In the genomic region with DNA sequence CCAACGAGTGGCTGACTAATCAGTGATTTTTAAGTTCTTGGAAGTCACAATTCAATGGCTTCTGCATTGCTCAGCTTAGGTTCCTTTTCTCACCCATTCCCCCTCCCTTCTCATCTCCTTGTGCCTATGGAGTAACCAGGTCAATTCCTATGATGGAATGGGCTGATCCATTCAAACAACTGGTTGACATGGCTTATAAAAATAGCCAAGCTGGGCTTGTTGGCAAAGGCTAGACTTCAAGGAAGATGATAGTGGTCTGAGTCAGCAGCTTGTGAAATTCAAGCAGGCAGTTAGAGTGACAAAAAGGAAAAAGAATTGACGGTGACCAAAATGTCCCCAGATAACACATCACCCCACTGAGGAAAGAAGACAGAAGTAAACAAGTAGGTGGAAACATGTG, we compare ENCODE assay signal across 15 cellular contexts.
DNase-seq lines count a peak whose midpoint lies in the region; ATAC-seq, FAIRE-seq and TF ChIP-seq lines count a peak whose summit lies in the region.
"Had no signal": no experiment of that assay in that cellular context is flagged by ENCODE, and none has a peak within 500 bp of the region (broad histone marks: within the 10 kb centered on the region; RNA-seq: fewer than 3 reads in every experiment).

No MANE protein-coding gene starts in this region.

- intact Hi-C loops in HepG2 (cut with micrococcal nuclease; ENCODE audit: unreplicated experiment): no loop called here

- no peak for FAIRE-seq in HepG2 (lab: Jason Lieb, UNC)
- FAIRE-seq: frontal cortex, G401.6 had no signal

- no peaks in the 10 kb centered on the region for H4K20me1 ChIP-seq in HepG2 (ENCODE audit: insufficient read depth, low read length)

- DNase-seq in HepG2 (ENCODE audit: low spot score): no peak
- peak; percentile 69 to 84 for DNase-seq in SJCRH30
- peak; percentile 96 to 97 for DNase-seq in foreskin fibroblast
- no peak for DNase-seq in SW480 (ENCODE audit: low spot score)
- DNase-seq in activated naive CD4-positive, alpha-beta T cell treated with anti-CD3 and anti-CD28 coated beads, Interleukin-2, amount 50 U/mL, for 16 hours: no peak
- DNase-seq in AML-193 (lab: John Stamatoyannopoulos, UW): no peak
- DNase-seq: body of pancreas, GOT3, MM.1S, NCI-H526 treated with DMSO at 0.1 percent for 48 hours, upper lobe of left lung had no signal

- H3K9ac ChIP-seq in liver (ENCODE audit: low read depth in 1 of 2, low read length in 2 of 2): no peak overlapping the region
- no peak overlapping the region for H3K9ac ChIP-seq in HepG2 (ENCODE audit: insufficient read depth, low read depth, low read length)

- 23% methylated on average over 2 of the region's 2 CpGs for WGBS in liver
- 14% methylated on average over 2 of the region's 2 CpGs for WGBS in HepG2 (ENCODE audit: low lambda C conversion rate)

- no peak overlapping the region for H2AFZ ChIP-seq in HepG2 (ENCODE audit: low read length)

- no peak overlapping the region for H3K4me3 ChIP-seq in liver (ENCODE audit: low read depth in 1 of 3, low read length in 3 of 3)
- H3K4me3 ChIP-seq in HepG2 (replicated peaks in 1 of 3; ENCODE audit: insufficient read depth in 1 of 3, low read depth in 2 of 3, low read length in 3 of 3): no peak overlapping the region
- no peak overlapping the region for H3K4me3 ChIP-seq in SJCRH30
- H3K4me3 ChIP-seq in foreskin fibroblast (ENCODE audit: low read depth in 1 of 2, low read length in 2 of 2): no peak overlapping the region
- H3K4me3 ChIP-seq: body of pancreas, upper lobe of left lung had no signal

- in situ Hi-C loops in HepG2 (cut with HindIII; ENCODE audit: extremely low pct_ligation_motif_present, low pct_unique_long_range_greater_than_20kb): no loop called here

- POLR2A ChIA-PET in HepG2 (lab: Yijun Ruan, JAX): no interaction called here

- no peak for TF ChIP-seq POLR2A in HepG2 (IDR thresholded peaks at IDR 0.05; ENCODE audit: insufficient read depth in 1 of 2, low read depth in 2 of 2, low read length in 2 of 2)

- TF ChIP-seq CTCF in liver (IDR thresholded peaks at IDR 0.05; ENCODE audit: low read depth, low read length, missing input control): no peak
- no peak for TF ChIP-seq CTCF in HepG2 (CRISPR knock-in tag; IDR thresholded peaks at IDR 0.05)
- TF ChIP-seq CTCF in foreskin fibroblast (IDR thresholded peaks at IDR 0.05; ENCODE audit: low read depth, low read length): no peak

- no peaks in the 10 kb centered on the region for H3K36me3 ChIP-seq in liver (ENCODE audit: control insufficient read depth in 4 of 4, insufficient read depth in 3 of 4, low read depth in 1 of 4, low read length in 3 of 4)
- no peaks in the 10 kb centered on the region for H3K36me3 ChIP-seq in HepG2 (replicated peaks in 1 of 2; ENCODE audit: control insufficient read depth in 1 of 2, insufficient read depth in 2 of 2, low read length in 2 of 2)
- no peaks in the 10 kb centered on the region for H3K36me3 ChIP-seq in SJCRH30
- H3K36me3 ChIP-seq: upper lobe of left lung had no signal

- H3K27me3 ChIP-seq in liver (ENCODE audit: control insufficient read depth in 4 of 4, insufficient read depth in 4 of 4, low read length in 3 of 4): no peaks in the 10 kb centered on the region
- H3K27me3 ChIP-seq in HepG2 (ENCODE audit: control insufficient read depth in 1 of 2, insufficient read depth in 2 of 2, low read length in 2 of 2): peaks cover 1 to 3% of the 10 kb centered on the region in 2 experiments; a peak in 1 of 5 replicates
- no peaks in the 10 kb centered on the region for H3K27me3 ChIP-seq in SJCRH30
- H3K27me3 ChIP-seq: body of pancreas, upper lobe of left lung had no signal

- no peak for ATAC-seq in HepG2
- no peak for ATAC-seq in GM18519 (IDR thresholded peaks at IDR 0.05; ENCODE audit: low FRiP score, unreplicated experiment)
- ATAC-seq: body of pancreas had no signal

- no peak overlapping the region for H3K4me2 ChIP-seq in HepG2 (ENCODE audit: low read depth, low read length)

- H3K27ac ChIP-seq in liver (ENCODE audit: low read depth in 1 of 2, low read length in 2 of 2): peak overlapping the region; percentile 56 to 58
- no peak overlapping the region for H3K27ac ChIP-seq in HepG2 (ENCODE audit: extremely low read length, insufficient read depth, low read length)
- H3K27ac ChIP-seq in SJCRH30: peak overlapping the region; percentile 3; the same call in 1 of the 2 replicates
- H3K27ac ChIP-seq: body of pancreas, upper lobe of left lung had no signal

- CTCF ChIA-PET in HepG2 (lab: Yijun Ruan, JAX; ENCODE audit: low intra/inter-chr PET ratio, low total read pairs): no interaction called here

- no TSS peak for BruUV-seq in HepG2 (replicated peaks; lab: Mats Ljungman, UMichigan)

- no peak for TF ChIP-seq EP300 in HepG2 (IDR thresholded peaks at IDR 0.05; ENCODE audit: low read depth in 2 of 2, low read length in 2 of 2)
- no peak for TF ChIP-seq EP300 in HepG2 (CRISPR knock-in tag; IDR thresholded peaks at IDR 0.05; ENCODE audit: borderline replicate concordance)

- peaks cover 6 to 31% (median 17%) of the 10 kb centered on the region in 4 donors for H3K4me1 ChIP-seq in liver (ENCODE audit: control insufficient read depth in 4 of 4, insufficient read depth in 4 of 4, low read length in 3 of 4)
- peaks cover 21% of the 10 kb centered on the region for H3K4me1 ChIP-seq in HepG2 (ENCODE audit: insufficient read depth, low read length)
- H3K4me1 ChIP-seq in SJCRH30: peaks cover 54% of the 10 kb centered on the region

- no peaks in the 10 kb centered on the region for H3K79me2 ChIP-seq in HepG2 (ENCODE audit: insufficient read depth, low read length)

- H3K9me3 ChIP-seq in liver (ENCODE audit: control insufficient read depth in 4 of 4, low read length in 3 of 4) (no peaks in the 10 kb centered on the region), HepG2 (ENCODE audit: low read length) (no peaks in the 10 kb centered on the region), SJCRH30 (replicated peaks) (no peaks in the 10 kb centered on the region)
- H3K9me3 ChIP-seq: body of pancreas, upper lobe of left lung had no signal

- no peak for TF ChIP-seq RAD21 in liver (IDR thresholded peaks at IDR 0.05)
- TF ChIP-seq RAD21 in HepG2 (CRISPR knock-in tag; IDR thresholded peaks at IDR 0.05): no peak

TF ChIP-seq in liver, 16 proteins besides CTCF, POLR2A, EP300 and RAD21:
- TF ChIP-seq, protein P1, sequence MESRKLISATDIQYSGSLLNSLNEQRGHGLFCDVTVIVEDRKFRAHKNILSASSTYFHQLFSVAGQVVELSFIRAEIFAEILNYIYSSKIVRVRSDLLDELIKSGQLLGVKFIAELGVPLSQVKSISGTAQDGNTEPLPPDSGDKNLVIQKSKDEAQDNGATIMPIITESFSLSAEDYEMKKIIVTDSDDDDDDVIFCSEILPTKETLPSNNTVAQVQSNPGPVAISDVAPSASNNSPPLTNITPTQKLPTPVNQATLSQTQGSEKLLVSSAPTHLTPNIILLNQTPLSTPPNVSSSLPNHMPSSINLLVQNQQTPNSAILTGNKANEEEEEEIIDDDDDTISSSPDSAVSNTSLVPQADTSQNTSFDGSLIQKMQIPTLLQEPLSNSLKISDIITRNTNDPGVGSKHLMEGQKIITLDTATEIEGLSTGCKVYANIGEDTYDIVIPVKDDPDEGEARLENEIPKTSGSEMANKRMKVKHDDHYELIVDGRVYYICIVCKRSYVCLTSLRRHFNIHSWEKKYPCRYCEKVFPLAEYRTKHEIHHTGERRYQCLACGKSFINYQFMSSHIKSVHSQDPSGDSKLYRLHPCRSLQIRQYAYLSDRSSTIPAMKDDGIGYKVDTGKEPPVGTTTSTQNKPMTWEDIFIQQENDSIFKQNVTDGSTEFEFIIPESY (IDR thresholded peaks at IDR 0.05): no peak
- TF ChIP-seq HNF4A (conservative IDR thresholded peaks at IDR 0.05) (peak in 1 of 2 donors; percentile 11), RXRA (IDR thresholded peaks at IDR 0.05) (no peak)
TF ChIP-seq in liver: peak in this region for 1.

TF ChIP-seq in HepG2, 621 proteins besides CTCF, POLR2A, EP300 and RAD21 (continues in another document):
- TF ChIP-seq RFX3 (CRISPR knock-in tag; IDR thresholded peaks at IDR 0.05) (no peak), ZNF138 (CRISPR knock-in tag; IDR thresholded peaks at IDR 0.05; ENCODE audit: low read depth) (no peak), GATAD1 (CRISPR knock-in tag; IDR thresholded peaks at IDR 0.05) (no peak), ZNF616 (CRISPR knock-in tag; IDR thresholded peaks at IDR 0.05; ENCODE audit: low read depth) (no peak), HNRNPL (IDR thresholded peaks at IDR 0.05; ENCODE audit: low read depth, low read length) (no peak), U2AF2 (IDR thresholded peaks at IDR 0.05; ENCODE audit: low read depth, low read length) (no peak), ZNF792 (CRISPR knock-in tag; IDR thresholded peaks at IDR 0.05) (no peak), PITX1 (CRISPR knock-in tag; IDR thresholded peaks at IDR 0.05) (no peak)
- TF ChIP-seq, protein P2, sequence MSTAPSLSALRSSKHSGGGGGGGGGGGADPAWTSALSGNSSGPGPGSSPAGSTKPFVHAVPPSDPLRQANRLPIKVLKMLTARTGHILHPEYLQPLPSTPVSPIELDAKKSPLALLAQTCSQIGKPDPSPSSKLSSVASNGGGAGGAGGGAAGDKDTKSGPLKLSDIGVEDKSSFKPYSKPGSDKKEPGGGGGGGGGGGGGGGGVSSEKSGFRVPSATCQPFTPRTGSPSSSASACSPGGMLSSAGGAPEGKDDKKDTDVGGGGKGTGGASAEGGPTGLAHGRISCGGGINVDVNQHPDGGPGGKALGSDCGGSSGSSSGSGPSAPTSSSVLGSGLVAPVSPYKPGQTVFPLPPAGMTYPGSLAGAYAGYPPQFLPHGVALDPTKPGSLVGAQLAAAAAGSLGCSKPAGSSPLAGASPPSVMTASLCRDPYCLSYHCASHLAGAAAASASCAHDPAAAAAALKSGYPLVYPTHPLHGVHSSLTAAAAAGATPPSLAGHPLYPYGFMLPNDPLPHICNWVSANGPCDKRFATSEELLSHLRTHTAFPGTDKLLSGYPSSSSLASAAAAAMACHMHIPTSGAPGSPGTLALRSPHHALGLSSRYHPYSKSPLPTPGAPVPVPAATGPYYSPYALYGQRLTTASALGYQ (CRISPR knock-in tag; IDR thresholded peaks at IDR 0.05): no peak
- TF ChIP-seq, protein P3, sequence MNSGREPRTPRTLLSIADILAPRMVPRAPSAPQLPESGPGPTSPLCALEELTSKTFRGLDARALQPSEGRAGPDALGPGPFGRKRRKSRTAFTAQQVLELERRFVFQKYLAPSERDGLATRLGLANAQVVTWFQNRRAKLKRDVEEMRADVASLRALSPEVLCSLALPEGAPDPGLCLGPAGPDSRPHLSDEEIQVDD (CRISPR knock-in tag; IDR thresholded peaks at IDR 0.05; ENCODE audit: borderline replicate concordance): no peak
- TF ChIP-seq, protein P4, sequence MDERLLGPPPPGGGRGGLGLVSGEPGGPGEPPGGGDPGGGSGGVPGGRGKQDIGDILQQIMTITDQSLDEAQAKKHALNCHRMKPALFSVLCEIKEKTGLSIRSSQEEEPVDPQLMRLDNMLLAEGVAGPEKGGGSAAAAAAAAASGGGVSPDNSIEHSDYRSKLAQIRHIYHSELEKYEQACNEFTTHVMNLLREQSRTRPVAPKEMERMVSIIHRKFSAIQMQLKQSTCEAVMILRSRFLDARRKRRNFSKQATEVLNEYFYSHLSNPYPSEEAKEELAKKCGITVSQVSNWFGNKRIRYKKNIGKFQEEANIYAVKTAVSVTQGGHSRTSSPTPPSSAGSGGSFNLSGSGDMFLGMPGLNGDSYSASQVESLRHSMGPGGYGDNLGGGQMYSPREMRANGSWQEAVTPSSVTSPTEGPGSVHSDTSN (CRISPR knock-in tag; IDR thresholded peaks at IDR 0.05): no peak

Comparison
In these comparisons a context has a peak if more than half of its experiments do, and no peak if none do; other contexts are left out.
1. DNase-seq: peak in SJCRH30 (2 of 2) and foreskin fibroblast (2 of 2); none in HepG2 (single experiment), SW480 (single experiment), activated naive CD4-positive, alpha-beta T cell treated with anti-CD3 and anti-CD28 coated beads, Interleukin-2, amount 50 U/mL, for 16 hours (single experiment) and AML-193 (0 of 2).